22 cellular contexts compared by ENCODE assay signal in genomic region chr21:39093526-39093925, GRCh38.
DNase-seq lines count a peak whose midpoint lies in the region; ATAC-seq, FAIRE-seq and TF ChIP-seq lines count a peak whose summit lies in the region.
"Had no signal": no experiment of that assay in that cellular context is flagged by ENCODE, and none has a peak within 500 bp of the region (broad histone marks: within the 10 kb centered on the region; RNA-seq: fewer than 3 reads in every experiment).

No MANE protein-coding gene starts in this region.

- no peaks in the 10 kb centered on the region for H3K79me2 ChIP-seq in HepG2 (ENCODE audit: insufficient read depth, low read length)
- no peaks in the 10 kb centered on the region for H3K79me2 ChIP-seq in smooth muscle cell (ENCODE audit: low read depth)

- H3K36me3 ChIP-seq in HepG2 (replicated peaks in 1 of 2; ENCODE audit: control insufficient read depth in 1 of 2, insufficient read depth in 2 of 2, low read length in 2 of 2) (no peaks in the 10 kb centered on the region), right lobe of liver (no peaks in the 10 kb centered on the region), esophagus squamous epithelium (no peaks in the 10 kb centered on the region), spleen (no peaks in the 10 kb centered on the region), smooth muscle cell (ENCODE audit: low read depth) (no peaks in the 10 kb centered on the region)

- WGBS in HepG2 (ENCODE audit: low lambda C conversion rate): 90% methylated on average over 17 of the region's 17 CpGs
- WGBS in right lobe of liver (ENCODE audit: insufficient coverage, low coverage, low lambda C conversion rate, missing lambda C conversion rate): 100% methylated on average over 2 of the region's 17 CpGs
- 85 to 93% methylated on average over 6 to 12 of the region's 17 CpGs for WGBS in esophagus squamous epithelium, 2 donors
- 90 to 97% (median 93%) methylated on average over 17 of the region's 17 CpGs for WGBS in spleen, 5 donors
- 91% methylated on average over 17 of the region's 17 CpGs for WGBS in smooth muscle cell (ENCODE audit: low lambda C conversion rate)

- H3K9me3 ChIP-seq in HepG2 (ENCODE audit: low read length): no peaks in the 10 kb centered on the region
- H3K9me3 ChIP-seq in right lobe of liver: no peaks in the 10 kb centered on the region
- H3K9me3 ChIP-seq in esophagus squamous epithelium: no peaks in the 10 kb centered on the region
- no peaks in the 10 kb centered on the region for H3K9me3 ChIP-seq in spleen
- no peaks in the 10 kb centered on the region for H3K9me3 ChIP-seq in smooth muscle cell (replicated peaks; ENCODE audit: low read depth)
- H3K9me3 ChIP-seq: A549 had no signal

- POLR2A ChIA-PET in HepG2 (lab: Yijun Ruan, JAX): no interaction called here

- H3K27me3 ChIP-seq in HepG2 (ENCODE audit: control insufficient read depth in 1 of 2, insufficient read depth in 2 of 2, low read length in 2 of 2) (no peaks in the 10 kb centered on the region), right lobe of liver (no peaks in the 10 kb centered on the region), esophagus squamous epithelium (no peaks in the 10 kb centered on the region), spleen (replicated peaks in 1 of 7) (no peaks in the 10 kb centered on the region), smooth muscle cell (ENCODE audit: low read depth) (no peaks in the 10 kb centered on the region)

- H3K9ac ChIP-seq in HepG2 (ENCODE audit: insufficient read depth, low read depth, low read length) (no peak overlapping the region), smooth muscle cell (ENCODE audit: low read depth) (no peak overlapping the region)

- in situ Hi-C loops in HepG2 (cut with HindIII; ENCODE audit: extremely low pct_ligation_motif_present, low pct_unique_long_range_greater_than_20kb): no loop called here

- H3K4me3 ChIP-seq in HepG2 (replicated peaks in 1 of 3; ENCODE audit: insufficient read depth in 1 of 3, low read depth in 2 of 3, low read length in 3 of 3): no peak overlapping the region
- no peak overlapping the region for H3K4me3 ChIP-seq in right lobe of liver
- H3K4me3 ChIP-seq in esophagus squamous epithelium: no peak overlapping the region
- H3K4me3 ChIP-seq in spleen: no peak overlapping the region
- H3K4me3 ChIP-seq in smooth muscle cell: no peak overlapping the region
- H3K4me3 ChIP-seq: A549 had no signal

- TF ChIP-seq RAD21 in HepG2 (CRISPR knock-in tag; IDR thresholded peaks at IDR 0.05): no peak

- FAIRE-seq in HepG2 (lab: Jason Lieb, UNC): no peak
- FAIRE-seq: A549, GM19239, H54, HTR-8/SVneo had no signal

- peaks cover 10% of the 10 kb centered on the region for H3F3A ChIP-seq in smooth muscle cell (ENCODE audit: low read depth)

- TF ChIP-seq EP300 in HepG2 (IDR thresholded peaks at IDR 0.05; ENCODE audit: low read depth in 2 of 2, low read length in 2 of 2) (no peak), HepG2 (CRISPR knock-in tag; IDR thresholded peaks at IDR 0.05; ENCODE audit: borderline replicate concordance) (no peak)

- no TSS peak for BruUV-seq in HepG2 (replicated peaks; lab: Mats Ljungman, UMichigan)

- H3K27ac ChIP-seq in HepG2 (ENCODE audit: extremely low read length, insufficient read depth, low read length) (peak overlapping the region; percentile 100), right lobe of liver (peak overlapping the region in 1 of 3 donors; percentile 96), esophagus squamous epithelium (peak overlapping the region in 3 of 4 donors; percentile 21 to 77 (median 65)), spleen (peak overlapping the region in 7 of 8 donors; percentile 72 to 97 (median 92)), smooth muscle cell (ENCODE audit: low read depth) (no peak overlapping the region)
- H3K27ac ChIP-seq: C4-2B, RWPE1 had no signal

- H4K20me1 ChIP-seq in HepG2 (ENCODE audit: insufficient read depth, low read length): no peaks in the 10 kb centered on the region
- H4K20me1 ChIP-seq in smooth muscle cell (ENCODE audit: low read depth): no peaks in the 10 kb centered on the region

- no peak overlapping the region for H3K4me2 ChIP-seq in HepG2 (ENCODE audit: low read depth, low read length)
- H3K4me2 ChIP-seq in smooth muscle cell: no peak overlapping the region
- H3K4me2 ChIP-seq: A549 had no signal

- H2AFZ ChIP-seq in HepG2 (ENCODE audit: low read length): no peak overlapping the region
- no peak overlapping the region for H2AFZ ChIP-seq in smooth muscle cell (ENCODE audit: low read depth)

- DNase-seq in HepG2 (ENCODE audit: low spot score) (no peak), right lobe of liver (no peak), esophagus squamous epithelium (lab: John Stamatoyannopoulos, UW) (no peak), spleen (no peak), smooth muscle cell (lab: John Stamatoyannopoulos, UW; ENCODE audit: unreplicated experiment) (no peak), KG1 (lab: John Stamatoyannopoulos, UW) (no peak), RPMI8226 (no peak)
- DNase-seq: COR-L47, EL, HFFc6, KBM-7, NCI-H1436, NCI-H2029, NCI-H2171, NCI-H446 treated with DMSO at 0.1 percent for 48 hours had no signal

- no peak for TF ChIP-seq POLR2A in HepG2 (IDR thresholded peaks at IDR 0.05; ENCODE audit: insufficient read depth in 1 of 2, low read depth in 2 of 2, low read length in 2 of 2)
- TF ChIP-seq POLR2A in right lobe of liver (IDR thresholded peaks at IDR 0.05): no peak
- no peak for TF ChIP-seq POLR2A in esophagus squamous epithelium (IDR thresholded peaks at IDR 0.05)
- no peak for TF ChIP-seq POLR2A in spleen (IDR thresholded peaks at IDR 0.05)

- no peak for TF ChIP-seq CTCF in HepG2 (CRISPR knock-in tag; IDR thresholded peaks at IDR 0.05)
- no peak for TF ChIP-seq CTCF in right lobe of liver (IDR thresholded peaks at IDR 0.05)
- no peak for TF ChIP-seq CTCF in esophagus squamous epithelium (IDR thresholded peaks at IDR 0.05)
- TF ChIP-seq CTCF in spleen (IDR thresholded peaks at IDR 0.05 in 8 of 11, conservative IDR thresholded peaks at IDR 0.05 in 3 of 11): no peak
- no peak for TF ChIP-seq CTCF in smooth muscle cell (IDR thresholded peaks at IDR 0.05; ENCODE audit: borderline replicate concordance, insufficient read depth, poor library complexity, severe bottlenecking)

- intact Hi-C loops in HepG2 (cut with micrococcal nuclease; ENCODE audit: unreplicated experiment): no loop called here
- intact Hi-C loops in right lobe of liver (cut with DNase I): no loop called here
- intact Hi-C loops in esophagus squamous epithelium (cut with DNase I): no loop called here
- intact Hi-C loops in spleen (cut with DNase I; ENCODE audit: low total_unique reads): loop anchor here (10.0 kb wide), 1 partner anchor 99 kb away; no protein-coding TSS in a partner anchor

- H3K4me1 ChIP-seq in HepG2 (ENCODE audit: insufficient read depth, low read length) (peaks cover 87% of the 10 kb centered on the region), right lobe of liver (peaks cover 0 to 42% (median 18%) of the 10 kb centered on the region in 4 donors), esophagus squamous epithelium (peaks cover 0 to 8% (median 0%) of the 10 kb centered on the region in 3 donors), spleen (peaks cover 9 to 82% (median 44%) of the 10 kb centered on the region in 6 donors), smooth muscle cell (ENCODE audit: low read depth) (peaks cover 20% of the 10 kb centered on the region)

- no peak for ATAC-seq in HepG2
- ATAC-seq in right lobe of liver: no peak
- ATAC-seq in HG03442 (IDR thresholded peaks at IDR 0.05; ENCODE audit: unreplicated experiment): no peak
- ATAC-seq: A549 had no signal

- CTCF ChIA-PET in HepG2 (lab: Yijun Ruan, JAX; ENCODE audit: low intra/inter-chr PET ratio, low total read pairs): no interaction called here

TF ChIP-seq in HepG2, 621 proteins besides CTCF, POLR2A, EP300 and RAD21 (continues in another document):
- no peak for TF ChIP-seq ZNF260 (CRISPR knock-in tag; IDR thresholded peaks at IDR 0.05; ENCODE audit: borderline replicate concordance, low read depth)
- no peak for TF ChIP-seq FLYWCH1 (CRISPR knock-in tag; IDR thresholded peaks at IDR 0.05)
- TF ChIP-seq KDM3A (CRISPR knock-in tag; IDR thresholded peaks at IDR 0.05; ENCODE audit: low read depth): no peak
- TF ChIP-seq KLF11 (CRISPR knock-in tag; IDR thresholded peaks at IDR 0.05): no peak
- TF ChIP-seq ZBTB10 (CRISPR knock-in tag; IDR thresholded peaks at IDR 0.05; ENCODE audit: borderline replicate concordance): no peak
- TF ChIP-seq SPEN (CRISPR knock-in tag; IDR thresholded peaks at IDR 0.05; ENCODE audit: low read depth): no peak
- no peak for TF ChIP-seq E2F5 (CRISPR knock-in tag; conservative IDR thresholded peaks at IDR 0.05)
- no peak for TF ChIP-seq MTF2 (CRISPR knock-in tag; IDR thresholded peaks at IDR 0.05; ENCODE audit: borderline replicate concordance)
